ENCODE assay signal across 23 cellular contexts in the genomic region with DNA sequence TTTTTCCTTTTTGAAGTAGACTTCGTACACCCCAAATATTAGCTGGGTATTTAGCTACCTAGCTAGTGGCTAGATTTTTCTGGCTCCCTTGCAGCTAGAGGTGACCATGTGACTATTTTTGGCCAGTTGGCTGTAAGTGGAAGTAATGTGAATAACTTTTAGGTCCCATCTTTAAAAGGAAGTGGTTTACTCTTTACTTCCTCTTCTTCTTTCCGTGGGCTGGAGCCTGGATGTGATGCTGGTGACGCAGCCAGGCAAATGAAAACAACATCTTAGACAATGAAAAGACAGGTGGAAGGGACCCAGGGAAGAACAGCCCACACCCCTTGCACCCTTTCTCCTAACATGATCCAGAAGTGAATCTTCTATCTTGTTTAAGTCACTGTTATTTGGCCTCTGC.
A peak's percentile ranks its signal among the peaks of the same experiment; 100 is the strongest.
DNase-seq lines count a peak whose midpoint lies in the region; ATAC-seq and TF ChIP-seq lines count a peak whose summit lies in the region.
"Had no signal": no experiment of that assay in that cellular context is flagged by ENCODE, and none has a peak within 500 bp of the region (broad histone marks: within the 10 kb centered on the region; RNA-seq: fewer than 3 reads in every experiment).

No MANE protein-coding gene starts in this region.

- H4K20me1 ChIP-seq in MM.1S (ENCODE audit: insufficient read depth, low read length): no peaks in the 10 kb centered on the region

- no peaks in the 10 kb centered on the region for H3F3A ChIP-seq in MM.1S (ENCODE audit: insufficient read depth, low read length)

- no peak overlapping the region for H3K4me3 ChIP-seq in MM.1S (ENCODE audit: low read length)
- H3K4me3 ChIP-seq: GM12878, SK-N-MC had no signal

- H2AFZ ChIP-seq in MM.1S (ENCODE audit: low read length): peak overlapping the region; percentile 32

- no peaks in the 10 kb centered on the region for H3K79me2 ChIP-seq in MM.1S (ENCODE audit: low read length)

- H3K4me2 ChIP-seq in MM.1S (ENCODE audit: low read depth, low read length): 0 out of 2 replicates have a peak overlapping the region, but pooled peaks have one; percentile 4
- H3K4me2 ChIP-seq: KMS-11 had no signal

- ATAC-seq in stimulated activated naive B cell treated with anti-CD40 and anti-IgM and Interleukin-4, amounts not matched to agents 10 μg/mL and 1 μg/mL and 100 μg/mL, for 72 hours (replicated peaks): peak in 1 of 2 donors; percentile 67
- ATAC-seq: CD8-positive, alpha-beta T cell; GM12878; HCT116; HepG2 had no signal

- no peak for TF ChIP-seq CTCF in MM.1S (IDR thresholded peaks at IDR 0.05; ENCODE audit: low read length)
- TF ChIP-seq CTCF in type B pancreatic cell (conservative IDR thresholded peaks at IDR 0.05): no peak

- H3K27me3 ChIP-seq in MM.1S (replicated peaks; ENCODE audit: insufficient read depth, low read length): no peaks in the 10 kb centered on the region

- H3K4me1 Mint-ChIP-seq in stimulated activated naive B cell treated with anti-CD40 and anti-IgM and Interleukin-4, amounts not matched to agents 10 μg/mL and 1 μg/mL and 100 μg/mL, for 72 hours: peaks cover 0 to 7% of the 10 kb centered on the region in 2 donors
- H3K4me1 Mint-ChIP-seq in type B pancreatic cell (ENCODE audit: unreplicated experiment): no peaks in the 10 kb centered on the region

- H3K36me3 ChIP-seq in MM.1S (replicated peaks; ENCODE audit: insufficient read depth, low read length): no peaks in the 10 kb centered on the region

- DNase-seq in SIG-M5 treated with dmso at 0.1 percent for 504 hours (lab: John Stamatoyannopoulos, UW; ENCODE audit: unreplicated experiment): peak; percentile 3
- DNase-seq in SIG-M5 (lab: John Stamatoyannopoulos, UW): no peak
- peak; percentile 46 for DNase-seq in MM.1S
- DNase-seq in OCI-M1 (lab: John Stamatoyannopoulos, UW): peak; percentile 32
- no peak for DNase-seq in stimulated activated naive B cell treated with anti-CD40 and anti-IgM and Interleukin-4, amounts not matched to agents 10 μg/mL and 1 μg/mL and 100 μg/mL, for 72 hours
- no peak for DNase-seq in type B pancreatic cell (ENCODE audit: extremely low spot score, unreplicated experiment)
- no peak for DNase-seq in HuH-7 (ENCODE audit: low spot score)
- no peak for DNase-seq in iPS-NIHi11 (ENCODE audit: low spot score)
- DNase-seq: Calu3; CD8-positive, alpha-beta T cell; GOT3; NCI-H1417; NCI-H187; NCI-H2107; NCI-H2227 treated with DMSO at 0.1 percent for 48 hours; NCI-H510A treated with DMSO at 0.1 percent for 48 hours; NCI-H774; T-helper 1 cell had no signal

- H3K27me3 Mint-ChIP-seq in stimulated activated naive B cell treated with anti-CD40 and anti-IgM and Interleukin-4, amounts not matched to agents 10 μg/mL and 1 μg/mL and 100 μg/mL, for 72 hours: peaks cover 3 to 4% of the 10 kb centered on the region in 2 donors
- peaks cover 47% of the 10 kb centered on the region for H3K27me3 Mint-ChIP-seq in type B pancreatic cell

- H3K4me1 ChIP-seq in MM.1S (ENCODE audit: low read length): peaks cover 10% of the 10 kb centered on the region; the same call in 1 of the 2 replicates

- no peaks in the 10 kb centered on the region for H3K9me3 ChIP-seq in MM.1S (replicated peaks; ENCODE audit: insufficient read depth, low read length)

- no peak overlapping the region for H3K4me3 Mint-ChIP-seq in stimulated activated naive B cell treated with anti-CD40 and anti-IgM and Interleukin-4, amounts not matched to agents 10 μg/mL and 1 μg/mL and 100 μg/mL, for 72 hours
- no peak overlapping the region for H3K4me3 Mint-ChIP-seq in type B pancreatic cell
- H3K4me3 Mint-ChIP-seq: CD8-positive, alpha-beta T cell had no signal

- H3K9me2 ChIP-seq in MM.1S (replicated peaks; ENCODE audit: insufficient read depth, low read length): no peaks in the 10 kb centered on the region

- H3K36me3 Mint-ChIP-seq in stimulated activated naive B cell treated with anti-CD40 and anti-IgM and Interleukin-4, amounts not matched to agents 10 μg/mL and 1 μg/mL and 100 μg/mL, for 72 hours: peaks cover 2 to 21% of the 10 kb centered on the region in 2 donors
- no peaks in the 10 kb centered on the region for H3K36me3 Mint-ChIP-seq in type B pancreatic cell
- H3K36me3 Mint-ChIP-seq: CD8-positive, alpha-beta T cell had no signal

- no peak overlapping the region for H3K27ac ChIP-seq in MM.1S (ENCODE audit: low read length)
- H3K27ac ChIP-seq: KMS-11, SK-N-MC had no signal

- H3K9ac ChIP-seq in MM.1S (ENCODE audit: low read length): no peak overlapping the region
- H3K9ac ChIP-seq: KMS-11 had no signal

- peaks cover 21 to 30% of the 10 kb centered on the region in 2 donors for H3K9me3 Mint-ChIP-seq in stimulated activated naive B cell treated with anti-CD40 and anti-IgM and Interleukin-4, amounts not matched to agents 10 μg/mL and 1 μg/mL and 100 μg/mL, for 72 hours
- H3K9me3 Mint-ChIP-seq in type B pancreatic cell: no peaks in the 10 kb centered on the region

- peak overlapping the region; percentile 62 for H3K27ac Mint-ChIP-seq in stimulated activated naive B cell treated with anti-CD40 and anti-IgM and Interleukin-4, amounts not matched to agents 10 μg/mL and 1 μg/mL and 100 μg/mL, for 72 hours
- no peak overlapping the region for H3K27ac Mint-ChIP-seq in type B pancreatic cell
- H3K27ac Mint-ChIP-seq: CD8-positive, alpha-beta T cell had no signal

Comparison
In these comparisons a context has a peak if more than half of its experiments do, and no peak if none do; other contexts are left out.
1. DNase-seq: peak in SIG-M5 treated with dmso at 0.1 percent for 504 hours (single experiment), MM.1S (single experiment) and OCI-M1 (single experiment); none in SIG-M5 (single experiment), stimulated activated naive B cell treated with anti-CD40 and anti-IgM and Interleukin-4, amounts not matched to agents 10 μg/mL and 1 μg/mL and 100 μg/mL, for 72 hours (single experiment), type B pancreatic cell (single experiment), HuH-7 (single experiment) and iPS-NIHi11 (single experiment).